In genomic region chr3:11720220-11721113, GRCh38 we compare ENCODE assay signal across 8 cellular contexts.
DNase-seq lines count a peak whose midpoint lies in the region; ATAC-seq and TF ChIP-seq lines count a peak whose summit lies in the region.

No MANE protein-coding gene starts in this region.

- no peaks in the 10 kb centered on the region for H3K27me3 ChIP-seq in colonic mucosa

- CTCF ChIA-PET in activated CD4-positive, alpha-beta T cell treated with anti-CD3 and anti-CD28 coated beads for 36 hours (lab: Charles Lee): no interaction called here

- H3K9me3 ChIP-seq in colonic mucosa: no peaks in the 10 kb centered on the region

- peaks cover 14% of the 10 kb centered on the region for H3K27me3 Mint-ChIP-seq in activated CD4-positive, alpha-beta T cell treated with anti-CD3 and anti-CD28 coated beads for 36 hours

- no peaks in the 10 kb centered on the region for H3K36me3 ChIP-seq in colonic mucosa

- peaks cover 26% of the 10 kb centered on the region for H3K4me1 Mint-ChIP-seq in activated CD4-positive, alpha-beta T cell treated with anti-CD3 and anti-CD28 coated beads for 36 hours

- peak; percentile 60 for ATAC-seq in activated CD4-positive, alpha-beta T cell treated with anti-CD3 and anti-CD28 coated beads for 36 hours
- ATAC-seq in GM19467 (IDR thresholded peaks at IDR 0.05; ENCODE audit: unreplicated experiment): no peak

- DNase-seq in ELR (ENCODE audit: low read depth): peak; percentile 52
- DNase-seq in HFF-Myc (ENCODE audit: extremely low read depth, low read depth): peak; percentile 63
- DNase-seq in NCI-H2196 (lab: John Stamatoyannopoulos, UW; ENCODE audit: unreplicated experiment): peak; percentile 49
- DNase-seq in activated CD4-positive, alpha-beta T cell treated with anti-CD3 and anti-CD28 coated beads for 36 hours: peak; percentile 74
- DNase-seq in colonic mucosa: peak; percentile 88
- DNase-seq in kidney tubule cell (ENCODE audit: low spot score): peak; percentile 91
- DNase-seq in stimulated activated CD4-positive, alpha-beta T cell treated with anti-CD3 and anti-CD28 coated beads, Interleukin-12 subunit alpha, Interleukin-12 subunit beta, amount 100 ng/mL, for 48 hours (ENCODE audit: low read depth in 2 of 3, low spot score in 1 of 3): peak; percentile 20 to 36 (median 25)

- no peaks in the 10 kb centered on the region for H3K9me3 Mint-ChIP-seq in activated CD4-positive, alpha-beta T cell treated with anti-CD3 and anti-CD28 coated beads for 36 hours (ENCODE audit: low read depth)

- POLR2A ChIA-PET in activated CD4-positive, alpha-beta T cell treated with anti-CD3 and anti-CD28 coated beads for 36 hours (lab: Charles Lee): no interaction called here

- H3K27ac Mint-ChIP-seq in activated CD4-positive, alpha-beta T cell treated with anti-CD3 and anti-CD28 coated beads for 36 hours: peak overlapping the region; percentile 79

- peak overlapping the region; percentile 64 to 91 for H3K9ac ChIP-seq in colonic mucosa (ENCODE audit: low read depth in 2 of 2, low read length in 2 of 2)

- peak overlapping the region; percentile 86 for H3K4me3 Mint-ChIP-seq in activated CD4-positive, alpha-beta T cell treated with anti-CD3 and anti-CD28 coated beads for 36 hours

- H3K4me3 ChIP-seq in HFF-Myc (replicated peaks; ENCODE audit: low read depth, low read length) (peak overlapping the region; percentile 70), colonic mucosa (peak overlapping the region; percentile 96)

- no peaks in the 10 kb centered on the region for H3K36me3 Mint-ChIP-seq in activated CD4-positive, alpha-beta T cell treated with anti-CD3 and anti-CD28 coated beads for 36 hours (ENCODE audit: low read depth)

- intact Hi-C loops in activated CD4-positive, alpha-beta T cell treated with anti-CD3 and anti-CD28 coated beads for 36 hours (cut with DNase I, micrococcal nuclease): loop anchor here (1.0 to 5.0 kb wide), 4 partner anchors 47 to 764 kb away; partner anchors contain the start of genes TAMM41 (in 1 of the 2) and TSEN2 (in 1 of the 2)
- intact Hi-C loops in colonic mucosa (cut with DNase I): no loop called here

- no peaks in the 10 kb centered on the region for H3K4me1 ChIP-seq in colonic mucosa

- no peak for TF ChIP-seq CTCF in HFF-Myc (IDR thresholded peaks at IDR 0.05; ENCODE audit: low read depth, low read length, missing control alignments)
- TF ChIP-seq CTCF in colonic mucosa (IDR thresholded peaks at IDR 0.05): no peak

- H3K27ac ChIP-seq in colonic mucosa: peak overlapping the region; percentile 94

Comparison
In these comparisons a context has a peak if more than half of its experiments do, and no peak if none do; other contexts are left out.
1. DNase-seq: peak in every context shown above with its lines; median percentile 91 in kidney tubule cell; 88 in colonic mucosa; 74 in activated CD4-positive, alpha-beta T cell treated with anti-CD3 and anti-CD28 coated beads for 36 hours; 63 in HFF-Myc; 52 in ELR; 49 in NCI-H2196; 25 in stimulated activated CD4-positive, alpha-beta T cell treated with anti-CD3 and anti-CD28 coated beads, Interleukin-12 subunit alpha, Interleukin-12 subunit beta, amount 100 ng/mL, for 48 hours.